Comparison of ENCODE assay signal across 1 cellular context in genomic region chr11:3222003-3222855, GRCh38.
TF ChIP-seq lines count a peak whose summit lies in the region.

No MANE protein-coding gene starts in this region.

TF ChIP-seq in HepG2, 621 proteins besides CTCF, POLR2A, EP300 and RAD21:
- TF ChIP-seq ZNF335 (CRISPR knock-in tag; IDR thresholded peaks at IDR 0.05) (no peak), SNRNP70 (IDR thresholded peaks at IDR 0.05; ENCODE audit: low read depth, low read length) (no peak), AHDC1 (CRISPR knock-in tag; IDR thresholded peaks at IDR 0.05; ENCODE audit: borderline replicate concordance) (no peak), CENPT (CRISPR knock-in tag; IDR thresholded peaks at IDR 0.05; ENCODE audit: low read depth) (no peak), ZNF142 (CRISPR knock-in tag; IDR thresholded peaks at IDR 0.05) (no peak), ZNF597 (CRISPR knock-in tag; IDR thresholded peaks at IDR 0.05) (no peak), EHMT2 (IDR thresholded peaks at IDR 0.05; ENCODE audit: borderline replicate concordance, low read depth, low read length) (no peak), ZNF33B (CRISPR knock-in tag; IDR thresholded peaks at IDR 0.05) (no peak), HES4 (CRISPR knock-in tag; IDR thresholded peaks at IDR 0.05; ENCODE audit: borderline replicate concordance) (no peak), HOXA7 (CRISPR knock-in tag; IDR thresholded peaks at IDR 0.05) (no peak), ZKSCAN8 (CRISPR knock-in tag; IDR thresholded peaks at IDR 0.05; ENCODE audit: borderline replicate concordance) (no peak), U2AF2 (IDR thresholded peaks at IDR 0.05; ENCODE audit: low read depth, low read length) (no peak), CBX5 (CRISPR knock-in tag; IDR thresholded peaks at IDR 0.05; ENCODE audit: borderline replicate concordance) (no peak), ZNF460 (CRISPR knock-in tag; IDR thresholded peaks at IDR 0.05; ENCODE audit: borderline replicate concordance) (no peak), ZNF513 (CRISPR knock-in tag; conservative IDR thresholded peaks at IDR 0.05) (no peak), CSRNP2 (CRISPR knock-in tag; conservative IDR thresholded peaks at IDR 0.05; ENCODE audit: low read depth) (no peak), PREB (CRISPR knock-in tag; IDR thresholded peaks at IDR 0.05) (no peak)
